Comparison of ENCODE assay signal across 8 cellular contexts in genomic region chr4:61202638-61203495, GRCh38. TPM values are rescaled to one million over a fixed set of nuclear protein-coding genes. Genes with fewer than 3 reads are reported as not detected.
DNase-seq lines count a peak whose midpoint lies in the region; ATAC-seq and TF ChIP-seq lines count a peak whose summit lies in the region.

No MANE protein-coding gene starts in this region.

- H3K4me1 ChIP-seq in HUES64 (ENCODE audit: insufficient read depth, low read length) (peaks cover 36% of the 10 kb centered on the region), suprapubic skin (peaks cover 29% of the 10 kb centered on the region)

- TF ChIP-seq POLR2A in suprapubic skin (IDR thresholded peaks at IDR 0.05): no peak

- TF ChIP-seq EP300 in suprapubic skin (IDR thresholded peaks at IDR 0.05): no peak

- H3K27ac ChIP-seq in HUES64 (ENCODE audit: low read depth, low read length) (no peak overlapping the region), suprapubic skin (peak overlapping the region; percentile 25)

- under 1% methylated on average over 41 of the region's 41 CpGs for WGBS in HUES64
- WGBS in suprapubic skin: 4% methylated on average over 25 of the region's 41 CpGs

- H3K9me3 ChIP-seq in HUES64 (ENCODE audit: insufficient read depth, low read depth, low read length) (no peaks in the 10 kb centered on the region), suprapubic skin (no peaks in the 10 kb centered on the region)

- ATAC-seq in HG03025 (IDR thresholded peaks at IDR 0.05; ENCODE audit: low FRiP score, unreplicated experiment): no peak
- ATAC-seq in GM18519 (IDR thresholded peaks at IDR 0.05; ENCODE audit: low FRiP score, unreplicated experiment): no peak

- DNase-seq in anterior cingulate cortex (lab: John Stamatoyannopoulos, UW) (peak in 54 of 58 donors; percentile 8 to 85 (median 53)), inferior parietal cortex (ENCODE audit: extremely low spot score) (peak; percentile 67), suprapubic skin (ENCODE audit: low spot score in 2 of 2) (no peak), NCI-H2196 (lab: John Stamatoyannopoulos, UW; ENCODE audit: unreplicated experiment) (no peak)
- DNase-seq in stimulated activated CD4-positive, alpha-beta T cell treated with anti-CD3 and anti-CD28 coated beads, Interleukin-4, amount 100 ng/mL, for 1 hour: no peak

- H3K36me3 ChIP-seq in HUES64 (ENCODE audit: insufficient read depth, low read length): no peaks in the 10 kb centered on the region
- H3K36me3 ChIP-seq in suprapubic skin: no peaks in the 10 kb centered on the region

- H3K4me3 ChIP-seq in HUES64 (ENCODE audit: low read length) (peak overlapping the region; percentile 85), suprapubic skin (peak overlapping the region; percentile 67)

- no peak for TF ChIP-seq CTCF in suprapubic skin (IDR thresholded peaks at IDR 0.05)

- peaks cover 62% of the 10 kb centered on the region for H3K27me3 ChIP-seq in HUES64 (ENCODE audit: insufficient read depth, low read length)
- peaks cover 43% of the 10 kb centered on the region for H3K27me3 ChIP-seq in suprapubic skin

- peak overlapping the region; percentile 62 for H3K9ac ChIP-seq in HUES64 (ENCODE audit: low read depth, low read length)

RNA-seq across cellular contexts. Expression of gene ADGRL3, which starts 2.7 kb away (rescaled TPM):
- 9.1 TPM for polyA plus RNA-seq in HUES64 (2013, experiment 1 of 2)
- polyA plus RNA-seq in HUES64 (2013, experiment 2 of 2): 12.4 TPM
- 10 to 100 TPM in 3 of 4 donors, 1 to 10 TPM in 1; 6.5 to 19.0 (median 14.0) TPM for total RNA-seq in suprapubic skin

Comparison
In these comparisons a context has a peak if more than half of its experiments do, and no peak if none do; other contexts are left out.
1. DNase-seq: peak in anterior cingulate cortex (54 of 58) and inferior parietal cortex (single experiment); none in suprapubic skin (0 of 2), stimulated activated CD4-positive, alpha-beta T cell treated with anti-CD3 and anti-CD28 coated beads, Interleukin-4, amount 100 ng/mL, for 1 hour (single experiment) and NCI-H2196 (single experiment).